Comparison of ENCODE assay signal across 8 cellular contexts in genomic region chr5:146426853-146427618, GRCh38. TPM values are rescaled to one million over a fixed set of nuclear protein-coding genes. Genes with fewer than 3 reads are reported as not detected.
DNase-seq lines count a peak whose midpoint lies in the region; ATAC-seq, FAIRE-seq and TF ChIP-seq lines count a peak whose summit lies in the region.

No MANE protein-coding gene starts in this region.

- H3K27ac ChIP-seq in RWPE1, result no peak overlapping the region

- ATAC-seq in esophagus mucosa (peak; percentile 52), natural killer cell (peak; percentile 46 to 76 (median 61)), GM18861 (IDR thresholded peaks at IDR 0.05; ENCODE audit: unreplicated experiment) (no peak)

- FAIRE-seq in GM19239 (lab: Jason Lieb, UNC), result peak; percentile 89

- H3K27ac Mint-ChIP-seq in Calu3 (ENCODE audit: unreplicated experiment) (no peak overlapping the region), natural killer cell (no peak overlapping the region)

- intact Hi-C loops in Calu3 (cut with micrococcal nuclease; ENCODE audit: unreplicated experiment), result loop anchor here (1.0 to 10.0 kb wide), 3 partner anchors 136 to 300 kb away; partner anchors contain the start of gene RBM27
- intact Hi-C loops in natural killer cell (cut with micrococcal nuclease), result loop anchor here (1.0 to 5.0 kb wide), 2 partner anchors 136 to 760 kb away; no protein-coding TSS in a partner anchor

- no peaks in the 10 kb centered on the region for H3K9me3 Mint-ChIP-seq in Calu3 (ENCODE audit: low read depth, unreplicated experiment)
- H3K9me3 Mint-ChIP-seq in natural killer cell, result no peaks in the 10 kb centered on the region

- POLR2A ChIA-PET in RWPE1 (lab: Yijun Ruan, JAX; ENCODE audit: low non-redundant PET), result no interaction called here

- in situ Hi-C loops in KBM-7 (cut with MboI; ENCODE audit: low pct_unique_long_range_greater_than_20kb, low sequenced_read_pairs), result no loop called here

- H3K36me3 Mint-ChIP-seq in Calu3 (ENCODE audit: insufficient read depth, unreplicated experiment), result no peaks in the 10 kb centered on the region
- no peaks in the 10 kb centered on the region for H3K36me3 Mint-ChIP-seq in natural killer cell

- H3K4me3 Mint-ChIP-seq in Calu3 (ENCODE audit: low read depth, unreplicated experiment), result no peak overlapping the region
- no peak overlapping the region for H3K4me3 Mint-ChIP-seq in natural killer cell

- H3K4me1 Mint-ChIP-seq in Calu3 (ENCODE audit: low read depth, unreplicated experiment), result no peaks in the 10 kb centered on the region
- peaks cover 5 to 7% of the 10 kb centered on the region in 2 donors for H3K4me1 Mint-ChIP-seq in natural killer cell

- no TSS peak for BruUV-seq in Calu3 (replicated peaks; lab: Mats Ljungman, UMichigan)

- H3K27me3 Mint-ChIP-seq in Calu3 (ENCODE audit: unreplicated experiment) (peaks cover 41% of the 10 kb centered on the region), natural killer cell (ENCODE audit: low read depth in 2 of 2) (peaks cover 10 to 14% of the 10 kb centered on the region in 2 donors)

- DNase-seq in Calu3 (no peak), GM19239 (ENCODE audit: insufficient read length, low spot score) (peak; percentile 28), KBM-7 (peak; percentile 46), RWPE1 (ENCODE audit: low spot score) (peak; percentile 61), natural killer cell (no peak), COLO668 (lab: John Stamatoyannopoulos, UW; ENCODE audit: unreplicated experiment) (no peak)

- TF ChIP-seq CTCF in Calu3 (IDR thresholded peaks at IDR 0.05; ENCODE audit: unreplicated experiment) (peak; percentile 58), RWPE1 (conservative IDR thresholded peaks at IDR 0.05; ENCODE audit: low read depth) (peak; percentile 83), natural killer cell (IDR thresholded peaks at IDR 0.05) (peak; percentile 77)

- CTCF ChIA-PET in Calu3 (lab: Charles Lee) (interaction anchor here (1.0 kb wide), 1 partner anchor 140 kb away, joined by 3 read pairs; no protein-coding TSS in a partner anchor), RWPE1 (lab: Yijun Ruan, JAX) (interaction anchor here (0.6 to 1.5 kb wide), 9 partner anchors 20 to 1602 kb away, joined by 3 to 9 read pairs (median 4); partner anchors contain the start of gene TCERG1)

RNA-seq across cellular contexts. Expression of gene TCERG1, which starts 20.1 kb away (rescaled TPM):
- total RNA-seq in Calu3 (2022) (122 and 133 TPM in 2 replicates), esophagus mucosa (32.6 TPM), natural killer cell (10 to 100 TPM; 77.5 to 97.0 (median 96.1) TPM)

Comparison
In these comparisons a context has a peak if more than half of its experiments do, and no peak if none do; other contexts are left out.
1. DNase-seq: peak in GM19239 (single experiment), KBM-7 (single experiment) and RWPE1 (single experiment); none in Calu3 (single experiment), natural killer cell (single experiment) and COLO668 (single experiment).
2. Peak in every context shown above with its lines, with median percentiles within 50 percentile points of each other: CTCF ChIP-seq.